Comparison of ENCODE assay signal across 9 cellular contexts in the genomic region with DNA sequence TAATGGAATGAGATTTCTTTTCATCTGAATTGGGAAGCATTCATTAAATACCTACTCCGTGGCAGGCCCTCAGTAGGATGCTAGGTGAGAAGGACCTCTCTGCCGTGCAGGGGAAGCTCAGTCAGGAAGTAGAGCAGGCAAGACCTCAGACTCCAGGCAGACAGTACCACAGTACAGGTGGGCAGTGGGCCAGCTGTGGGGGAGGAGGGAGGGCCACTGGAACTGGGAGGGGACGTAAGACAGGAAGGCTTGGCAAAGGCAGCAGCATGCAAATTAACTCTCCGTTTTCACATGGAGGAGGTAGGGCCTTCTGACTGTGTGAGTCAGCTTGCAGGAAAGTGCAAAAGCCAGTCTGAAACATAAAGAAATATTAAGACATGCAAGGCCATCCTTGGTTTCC.
A peak's percentile ranks its signal among the peaks of the same experiment; 100 is the strongest.
DNase-seq lines count a peak whose midpoint lies in the region; ATAC-seq and TF ChIP-seq lines count a peak whose summit lies in the region.
"Had no signal": no experiment of that assay in that cellular context is flagged by ENCODE, and none has a peak within 500 bp of the region (broad histone marks: within the 10 kb centered on the region; RNA-seq: fewer than 3 reads in every experiment).

No MANE protein-coding gene starts in this region.

- H3K4me3 Mint-ChIP-seq in T-helper 17 cell: no peak overlapping the region
- H3K4me3 Mint-ChIP-seq: activated naive CD4-positive, alpha-beta T cell treated with anti-CD3 and anti-CD28 coated beads, Interleukin-2, amount 50 U/mL, for 24 hours had no signal

- H3K27me3 ChIP-seq in upper lobe of left lung: no peaks in the 10 kb centered on the region

- TF ChIP-seq CTCF in upper lobe of left lung (IDR thresholded peaks at IDR 0.05): no peak

- TF ChIP-seq POLR2A in upper lobe of left lung (IDR thresholded peaks at IDR 0.05): no peak

- H3K27ac ChIP-seq in upper lobe of left lung: peak overlapping the region in 1 of 4 donors; percentile 0

- peaks cover 4% of the 10 kb centered on the region for H3K36me3 Mint-ChIP-seq in T-helper 17 cell (ENCODE audit: low read depth)
- H3K36me3 Mint-ChIP-seq: activated naive CD4-positive, alpha-beta T cell treated with anti-CD3 and anti-CD28 coated beads, Interleukin-2, amount 50 U/mL, for 24 hours had no signal

- intact Hi-C loops in left ventricle myocardium superior (cut with micrococcal nuclease): no loop called here

- H3K4me3 ChIP-seq in upper lobe of left lung: no peak overlapping the region

- no peaks in the 10 kb centered on the region for H3K27me3 Mint-ChIP-seq in T-helper 17 cell
- H3K27me3 Mint-ChIP-seq: activated naive CD4-positive, alpha-beta T cell treated with anti-CD3 and anti-CD28 coated beads, Interleukin-2, amount 50 U/mL, for 24 hours had no signal

- 9 to 20% methylated on average over 4 of the region's 4 CpGs for WGBS in upper lobe of left lung, 2 donors

- H3K9me3 ChIP-seq in T-helper 17 cell (ENCODE audit: control insufficient read depth, low read length, poor library complexity, severe bottlenecking) (no peaks in the 10 kb centered on the region), upper lobe of left lung (no peaks in the 10 kb centered on the region)

- peaks cover 0 to 10% (median 8%) of the 10 kb centered on the region in 4 donors for H3K4me1 ChIP-seq in upper lobe of left lung

- peaks cover 10% of the 10 kb centered on the region for H3K4me1 Mint-ChIP-seq in T-helper 17 cell
- H3K4me1 Mint-ChIP-seq: activated naive CD4-positive, alpha-beta T cell treated with anti-CD3 and anti-CD28 coated beads, Interleukin-2, amount 50 U/mL, for 24 hours had no signal

- peak overlapping the region; percentile 78 for H3K27ac Mint-ChIP-seq in T-helper 17 cell
- H3K27ac Mint-ChIP-seq: activated naive CD4-positive, alpha-beta T cell treated with anti-CD3 and anti-CD28 coated beads, Interleukin-2, amount 50 U/mL, for 24 hours had no signal

- peak; percentile 28 for ATAC-seq in T-helper 17 cell
- ATAC-seq in left ventricle myocardium superior: peak; percentile 85
- peak in 1 of 2 donors; percentile 73 for ATAC-seq in upper lobe of left lung (ENCODE audit: low FRiP score in 2 of 2)
- ATAC-seq in GM18873 (IDR thresholded peaks at IDR 0.05; ENCODE audit: low FRiP score, unreplicated experiment): no peak

- DNase-seq in EL (peak; percentile 38), KBM-7 (peak; percentile 54), T-helper 17 cell (no peak), left ventricle myocardium superior (peak; percentile 76), upper lobe of left lung (peak; percentile 34 to 40), DMS114 treated with DMSO at 0.1 percent for 48 hours (lab: John Stamatoyannopoulos, UW; ENCODE audit: unreplicated experiment) (no peak), amniotic stem cell (lab: John Stamatoyannopoulos, UW) (no peak)

- H3K36me3 ChIP-seq in upper lobe of left lung: no peaks in the 10 kb centered on the region

- in situ Hi-C loops in KBM-7 (cut with MboI; ENCODE audit: low pct_unique_long_range_greater_than_20kb, low sequenced_read_pairs): no loop called here

- TF ChIP-seq EP300 in upper lobe of left lung (IDR thresholded peaks at IDR 0.05): no peak

Comparison
In these comparisons a context has a peak if more than half of its experiments do, and no peak if none do; other contexts are left out.
1. DNase-seq: peak in EL (single experiment), KBM-7 (single experiment), left ventricle myocardium superior (single experiment) and upper lobe of left lung (2 of 2); none in T-helper 17 cell (0 of 3), DMS114 treated with DMSO at 0.1 percent for 48 hours (single experiment) and amniotic stem cell (single experiment).